14 cellular contexts compared by ENCODE assay signal in the genomic region with DNA sequence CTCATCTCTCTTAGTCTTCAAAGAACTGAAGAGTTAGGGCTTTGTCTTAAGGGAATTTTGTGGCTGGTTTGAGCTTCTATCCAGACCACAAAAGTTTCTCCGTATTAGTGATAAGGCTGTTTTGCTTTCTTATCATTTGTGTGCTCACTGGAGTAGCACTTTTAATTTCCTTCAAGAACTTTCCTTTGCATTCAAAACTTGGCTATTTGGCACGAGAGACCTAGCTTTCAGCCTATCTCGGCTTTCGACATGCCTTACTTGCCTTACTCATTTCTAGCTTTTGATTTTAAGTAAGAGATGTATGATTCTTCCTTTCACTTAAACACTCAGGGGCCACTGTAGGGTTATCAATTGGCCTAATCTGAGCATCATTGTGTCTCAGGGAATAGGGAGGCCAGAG. TPM values are rescaled to one million over a fixed set of nuclear protein-coding genes. Genes with fewer than 3 reads are reported as not detected.
DNase-seq lines count a peak whose midpoint lies in the region; ATAC-seq and TF ChIP-seq lines count a peak whose summit lies in the region.
"Had no signal": no experiment of that assay in that cellular context is flagged by ENCODE, and none has a peak within 500 bp of the region (broad histone marks: within the 10 kb centered on the region; RNA-seq: fewer than 3 reads in every experiment).

No MANE protein-coding gene starts in this region.

- H3K27ac ChIP-seq in CD8-positive, alpha-beta T cell (ENCODE audit: low read depth, low read length): no peak overlapping the region
- H3K27ac ChIP-seq: VCaP had no signal

- CTCF ChIA-PET in activated CD4-positive, alpha-beta T cell treated with anti-CD3 and anti-CD28 coated beads for 36 hours (lab: Charles Lee): interaction anchor here (1.3 to 2.0 kb wide), 3 partner anchors 19 to 84 kb away, joined by 4 to 6 read pairs (median 5); no protein-coding TSS in a partner anchor
- CTCF ChIA-PET in CD8-positive, alpha-beta T cell (lab: Charles Lee): no interaction called here

- H3K4me1 Mint-ChIP-seq in activated CD4-positive, alpha-beta T cell treated with anti-CD3 and anti-CD28 coated beads for 36 hours: peaks cover 36% of the 10 kb centered on the region
- peaks cover 20% of the 10 kb centered on the region for H3K4me1 Mint-ChIP-seq in activated T-helper 17 cell treated with anti-CD3 and anti-CD28 coated beads, Interleukin-2, amount 50 U/mL, for 72 hours
- H3K4me1 Mint-ChIP-seq in CD8-positive, alpha-beta T cell (ENCODE audit: low read depth): no peaks in the 10 kb centered on the region
- H3K4me1 Mint-ChIP-seq: nephron had no signal

- H3K9me3 Mint-ChIP-seq in activated CD4-positive, alpha-beta T cell treated with anti-CD3 and anti-CD28 coated beads for 36 hours (ENCODE audit: low read depth): no peaks in the 10 kb centered on the region
- no peaks in the 10 kb centered on the region for H3K9me3 Mint-ChIP-seq in activated T-helper 17 cell treated with anti-CD3 and anti-CD28 coated beads, Interleukin-2, amount 50 U/mL, for 72 hours
- H3K9me3 Mint-ChIP-seq in CD8-positive, alpha-beta T cell: no peaks in the 10 kb centered on the region
- H3K9me3 Mint-ChIP-seq: nephron had no signal

- H3K4me3 ChIP-seq in CD8-positive, alpha-beta T cell (ENCODE audit: low read depth, low read length): no peak overlapping the region

- POLR2A ChIA-PET in activated CD4-positive, alpha-beta T cell treated with anti-CD3 and anti-CD28 coated beads for 36 hours (lab: Charles Lee): interaction anchor here (0.6 to 1.1 kb wide), 4 partner anchors 29 to 129 kb away, joined by 3 to 4 read pairs (median 3); no protein-coding TSS in a partner anchor
- POLR2A ChIA-PET in CD8-positive, alpha-beta T cell (lab: Charles Lee): interaction anchor here (0.6 kb wide), 1 partner anchor 13 kb away, joined by 3 read pairs; no protein-coding TSS in a partner anchor

- no peak for TF ChIP-seq CTCF in CD8-positive, alpha-beta T cell (IDR thresholded peaks at IDR 0.05)

- peak; percentile 95 for ATAC-seq in activated CD4-positive, alpha-beta T cell treated with anti-CD3 and anti-CD28 coated beads for 36 hours
- peak; percentile 59 for ATAC-seq in GM19468 (IDR thresholded peaks at IDR 0.05; ENCODE audit: extremely low read depth, unreplicated experiment)
- ATAC-seq in HG03060 (IDR thresholded peaks at IDR 0.05; ENCODE audit: low read depth, unreplicated experiment): peak; percentile 89
- peak; percentile 96 for ATAC-seq in activated T-helper 17 cell treated with anti-CD3 and anti-CD28 coated beads, Interleukin-2, amount 50 U/mL, for 72 hours (replicated peaks)
- no peak for ATAC-seq in CD8-positive, alpha-beta T cell
- ATAC-seq: PC-3 had no signal

- peak; percentile 32 for DNase-seq in activated CD4-positive, alpha-beta T cell treated with anti-CD3 and anti-CD28 coated beads for 36 hours
- DNase-seq in activated CD4-positive, alpha-beta T cell treated with anti-CD3 and anti-CD28 coated beads, Interleukin-2, amount 50 U/mL, for 4 hours: no peak
- DNase-seq in DMS114 treated with DMSO at 0.1 percent for 48 hours (lab: John Stamatoyannopoulos, UW; ENCODE audit: unreplicated experiment) (no peak), SKM-1 treated with dmso at 0.1 percent for 144 hours (lab: John Stamatoyannopoulos, UW; ENCODE audit: unreplicated experiment) (no peak)
- no peak for DNase-seq in CD8-positive, alpha-beta T cell
- DNase-seq: 8988T, anterior cingulate cortex, NCI-H1694, PC-3 had no signal

- no peaks in the 10 kb centered on the region for H3K36me3 ChIP-seq in CD8-positive, alpha-beta T cell (ENCODE audit: insufficient read depth, low read length)

- intact Hi-C loops in activated CD4-positive, alpha-beta T cell treated with anti-CD3 and anti-CD28 coated beads for 36 hours (cut with DNase I, micrococcal nuclease): loop anchor here (1.0 to 5.0 kb wide), 3 partner anchors 30 to 54 kb away; partner anchors contain the start of gene HDHD2 (in 1 of the 2)
- intact Hi-C loops in CD8-positive, alpha-beta T cell (cut with DNase I, micrococcal nuclease): no loop called here

- H3K27me3 ChIP-seq in CD8-positive, alpha-beta T cell (ENCODE audit: insufficient read depth, low read length): no peaks in the 10 kb centered on the region

- no peaks in the 10 kb centered on the region for H3K4me1 ChIP-seq in CD8-positive, alpha-beta T cell (ENCODE audit: insufficient read depth, low read length)

- H3K27ac Mint-ChIP-seq in activated CD4-positive, alpha-beta T cell treated with anti-CD3 and anti-CD28 coated beads for 36 hours: peak overlapping the region; percentile 33
- H3K27ac Mint-ChIP-seq in activated T-helper 17 cell treated with anti-CD3 and anti-CD28 coated beads, Interleukin-2, amount 50 U/mL, for 72 hours: no peak overlapping the region
- H3K27ac Mint-ChIP-seq in CD8-positive, alpha-beta T cell: no peak overlapping the region
- H3K27ac Mint-ChIP-seq: nephron had no signal

- H3K36me3 Mint-ChIP-seq in activated CD4-positive, alpha-beta T cell treated with anti-CD3 and anti-CD28 coated beads for 36 hours (ENCODE audit: low read depth): peaks cover 46% of the 10 kb centered on the region
- peaks cover 78% of the 10 kb centered on the region for H3K36me3 Mint-ChIP-seq in activated T-helper 17 cell treated with anti-CD3 and anti-CD28 coated beads, Interleukin-2, amount 50 U/mL, for 72 hours (ENCODE audit: low read depth)
- peaks cover 62% of the 10 kb centered on the region for H3K36me3 Mint-ChIP-seq in CD8-positive, alpha-beta T cell

- no peaks in the 10 kb centered on the region for H3K27me3 Mint-ChIP-seq in activated CD4-positive, alpha-beta T cell treated with anti-CD3 and anti-CD28 coated beads for 36 hours
- H3K27me3 Mint-ChIP-seq in activated T-helper 17 cell treated with anti-CD3 and anti-CD28 coated beads, Interleukin-2, amount 50 U/mL, for 72 hours: no peaks in the 10 kb centered on the region
- no peaks in the 10 kb centered on the region for H3K27me3 Mint-ChIP-seq in CD8-positive, alpha-beta T cell (ENCODE audit: low read depth)

- no peak overlapping the region for H3K4me3 Mint-ChIP-seq in activated CD4-positive, alpha-beta T cell treated with anti-CD3 and anti-CD28 coated beads for 36 hours
- peak overlapping the region; percentile 19 for H3K4me3 Mint-ChIP-seq in activated T-helper 17 cell treated with anti-CD3 and anti-CD28 coated beads, Interleukin-2, amount 50 U/mL, for 72 hours
- no peak overlapping the region for H3K4me3 Mint-ChIP-seq in CD8-positive, alpha-beta T cell
- H3K4me3 Mint-ChIP-seq: nephron had no signal

- no peaks in the 10 kb centered on the region for H3K9me3 ChIP-seq in CD8-positive, alpha-beta T cell (ENCODE audit: low read length)

RNA-seq across cellular contexts. Expression of gene HDHD2, which starts 29.9 kb away (rescaled TPM):
- total RNA-seq in activated CD4-positive, alpha-beta T cell treated with anti-CD3 and anti-CD28 coated beads for 36 hours: 10 to 100 TPM; 27.7 to 28.9 TPM
- total RNA-seq in activated T-helper 17 cell treated with anti-CD3 and anti-CD28 coated beads, Interleukin-2, amount 50 U/mL, for 72 hours: 10 to 100 TPM; 24.5 to 33.5 TPM
- 1 to 10 TPM; 6.6 to 6.8 TPM for total RNA-seq in CD8-positive, alpha-beta T cell

RNA-seq across cellular contexts. Expression of gene IER3IP1, which starts 55.7 kb away (rescaled TPM):
- 10 to 100 TPM in 1 of 2 experiments, 1 to 10 TPM in 1; 9.0 to 11.5 TPM for total RNA-seq in activated CD4-positive, alpha-beta T cell treated with anti-CD3 and anti-CD28 coated beads for 36 hours
- total RNA-seq in activated T-helper 17 cell treated with anti-CD3 and anti-CD28 coated beads, Interleukin-2, amount 50 U/mL, for 72 hours: 10 to 100 TPM in 1 of 2 donors, 1 to 10 TPM in 1; 7.5 to 11.2 TPM
- total RNA-seq in CD8-positive, alpha-beta T cell: 1 to 10 TPM; 2.5 to 2.8 TPM

Comparison
In these comparisons a context has a peak if more than half of its experiments do, and no peak if none do; other contexts are left out.
1. intact Hi-C loops: an anchor here in activated CD4-positive, alpha-beta T cell treated with anti-CD3 and anti-CD28 coated beads for 36 hours (1.0 to 5.0 kb wide); none called in CD8-positive, alpha-beta T cell.